In the genomic region with DNA sequence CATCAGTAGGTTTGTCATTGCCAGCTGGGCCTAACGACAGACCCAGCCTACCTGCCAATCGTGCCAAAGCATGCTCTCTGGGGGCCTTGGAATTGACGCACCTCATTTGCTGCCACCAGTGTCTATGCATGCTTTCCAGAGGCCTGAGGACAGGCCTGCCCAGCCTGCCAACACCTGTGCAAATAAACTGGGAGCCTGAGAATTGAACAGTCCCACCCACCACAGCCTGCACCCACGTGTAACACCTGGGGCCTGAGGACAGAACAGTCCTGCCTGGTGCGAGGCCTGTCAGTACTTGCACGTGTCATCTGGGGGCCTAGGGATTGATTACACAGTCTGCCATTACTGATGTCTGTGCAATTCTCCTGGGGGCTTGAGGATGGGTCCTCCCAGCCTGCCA, we compare ENCODE assay signal across 17 cellular contexts. TPM values are rescaled to one million over a fixed set of nuclear protein-coding genes. Genes with fewer than 3 reads are reported as not detected.
"Had no signal": no experiment of that assay in that cellular context is flagged by ENCODE, and none has a peak within 500 bp of the region (broad histone marks: within the 10 kb centered on the region; RNA-seq: fewer than 3 reads in every experiment).

No MANE protein-coding gene starts in this region.

- H3K36me3 ChIP-seq: left ventricle myocardium inferior, ovary, right atrium auricular region, thoracic aorta had no signal

- H3K27ac ChIP-seq: hepatocyte, left ventricle myocardium inferior, ovary, psoas muscle, right atrium auricular region, thoracic aorta had no signal

- H3K4me3 ChIP-seq: hepatocyte, left ventricle myocardium inferior, ovary, psoas muscle, right atrium auricular region, thoracic aorta had no signal

- H2AFZ ChIP-seq: hepatocyte had no signal

- H3K4me2 ChIP-seq: hepatocyte had no signal

- ATAC-seq: activated T-cell treated with anti-CD3 and anti-CD28 coated beads, Interleukin-2, amount 50 U/mL, for 4 hours; naive thymus-derived CD8-positive, alpha-beta T cell had no signal

- DNase-seq: activated CD8-positive, alpha-beta memory T cell treated with anti-CD3 and anti-CD28 coated beads, Interleukin-2, amount 50 U/mL, for 48 hours; activated naive CD4-positive, alpha-beta T cell treated with anti-CD3 and anti-CD28 coated beads for 36 hours; activated naive CD8-positive, alpha-beta T cell treated with anti-CD3 and anti-CD28 coated beads, Interleukin-2, amount 10 ng/mL, durations not matched to agents 7 days and 5 days; activated T-cell treated with anti-CD3 and anti-CD28 coated beads, Interleukin-2, amount 50 U/mL, for 4 hours; amniotic stem cell; erythroblast; foreskin melanocyte; left ventricle myocardium inferior; naive thymus-derived CD8-positive, alpha-beta T cell; ovary; psoas muscle; stimulated activated CD4-positive, alpha-beta T cell treated with anti-CD3 and anti-CD28 coated beads, Interleukin-4, amount 100 ng/mL, for 24 hours; stimulated activated naive CD4-positive, alpha-beta T cell treated with Interleukin-2 at 50 U/mL for 16 hours; T1000 had no signal

- H3K9me3 ChIP-seq: left ventricle myocardium inferior, ovary, psoas muscle, right atrium auricular region, thoracic aorta had no signal

- H3K27me3 ChIP-seq: hepatocyte, ovary, right atrium auricular region had no signal

RNA-seq across cellular contexts. Expression of a gene that starts 6.2 kb away (rescaled TPM):
- total RNA-seq: naive thymus-derived CD8-positive, alpha-beta T cell had no signal
